ENCODE assay signal across 8 cellular contexts in the genomic region with DNA sequence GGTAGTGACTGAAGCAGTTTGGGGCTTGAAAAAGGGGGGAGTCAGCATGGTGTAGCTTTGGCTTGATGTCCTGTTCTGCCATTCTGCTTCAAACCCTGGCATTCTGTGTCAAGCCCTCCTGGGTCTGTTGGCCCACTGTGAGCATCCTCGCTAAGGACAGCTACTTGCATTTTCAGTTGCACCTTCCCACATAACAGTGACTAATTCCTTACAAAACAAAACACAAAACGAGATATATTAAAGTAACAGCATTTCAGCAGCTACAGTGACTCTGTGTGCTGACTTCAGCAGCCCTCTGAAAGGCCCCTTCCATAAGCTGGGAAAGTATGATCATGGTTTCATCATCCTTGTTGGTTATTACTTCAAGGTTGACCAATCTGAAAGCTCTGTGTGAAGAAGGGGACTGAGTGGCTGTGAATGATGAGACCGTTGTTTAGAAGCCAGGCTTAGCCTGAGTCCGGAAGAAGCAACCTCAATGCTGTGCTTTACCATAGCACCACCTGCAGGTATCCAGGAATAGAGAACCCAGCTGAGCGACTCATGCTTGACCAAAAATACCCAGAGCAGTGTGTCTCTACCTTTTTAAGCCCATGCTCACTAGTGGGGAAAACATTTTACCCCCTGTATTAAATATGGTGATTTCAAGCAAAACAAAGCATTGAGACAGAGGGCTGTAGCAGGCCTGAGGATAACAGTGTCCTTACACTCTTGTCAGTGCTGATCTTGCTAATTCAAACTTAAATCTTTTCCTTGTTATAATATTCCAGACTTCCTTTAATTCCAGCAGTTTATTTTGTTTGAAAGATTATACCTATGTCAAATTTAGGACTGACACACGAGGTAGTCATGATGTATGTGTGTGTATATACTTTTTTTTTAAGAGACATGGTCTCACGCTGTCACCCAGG. TPM values are rescaled to one million over a fixed set of nuclear protein-coding genes. Genes with fewer than 3 reads are reported as not detected.
DNase-seq lines count a peak whose midpoint lies in the region; ATAC-seq and TF ChIP-seq lines count a peak whose summit lies in the region.

No MANE protein-coding gene starts in this region.

- H3K36me3 Mint-ChIP-seq in CD4-positive, alpha-beta T cell (ENCODE audit: low read depth): no peaks in the 10 kb centered on the region
- H3K36me3 Mint-ChIP-seq in activated T-helper 1 cell treated with anti-CD3 and anti-CD28 coated beads, Interleukin-12 subunit alpha, Interleukin-12 subunit beta, Interleukin-2, Interleukin-4 antibody, amounts not matched to agents 30 ng/mL and 10 ng/mL and 1 ng/mL, durations not matched to agents 14 hours and 24 hours and 36 hours (ENCODE audit: low read depth): peaks cover 7% of the 10 kb centered on the region

- H3K18ac ChIP-seq in trophoblast cell (ENCODE audit: low read length): no peak overlapping the region

- H3K27ac Mint-ChIP-seq in CD4-positive, alpha-beta T cell: no peak overlapping the region
- peak overlapping the region; percentile 62 for H3K27ac Mint-ChIP-seq in activated T-helper 1 cell treated with anti-CD3 and anti-CD28 coated beads, Interleukin-12 subunit alpha, Interleukin-12 subunit beta, Interleukin-2, Interleukin-4 antibody, amounts not matched to agents 30 ng/mL and 10 ng/mL and 1 ng/mL, durations not matched to agents 14 hours and 24 hours and 36 hours

- ATAC-seq in CD4-positive, alpha-beta T cell (ENCODE audit: poor library complexity): peak; percentile 77
- ATAC-seq in GM18858 (IDR thresholded peaks at IDR 0.05; ENCODE audit: unreplicated experiment) (peak; percentile 96), HG02970 (IDR thresholded peaks at IDR 0.05; ENCODE audit: low FRiP score, unreplicated experiment) (peak; percentile 68)

- no peaks in the 10 kb centered on the region for H3K27me3 Mint-ChIP-seq in CD4-positive, alpha-beta T cell
- H3K27me3 Mint-ChIP-seq in activated T-helper 1 cell treated with anti-CD3 and anti-CD28 coated beads, Interleukin-12 subunit alpha, Interleukin-12 subunit beta, Interleukin-2, Interleukin-4 antibody, amounts not matched to agents 30 ng/mL and 10 ng/mL and 1 ng/mL, durations not matched to agents 14 hours and 24 hours and 36 hours (ENCODE audit: insufficient read depth): no peaks in the 10 kb centered on the region

- TF ChIP-seq CTCF in CD4-positive, alpha-beta T cell (IDR thresholded peaks at IDR 0.05): peak; percentile 35

- no peak overlapping the region for H3K9ac ChIP-seq in trophoblast cell (ENCODE audit: low read length)

- no peaks in the 10 kb centered on the region for H3K79me1 ChIP-seq in trophoblast cell (ENCODE audit: low read length)

- H3K27ac ChIP-seq in CD4-positive, alpha-beta T cell (ENCODE audit: low read depth, low read length): no peak overlapping the region
- H3K27ac ChIP-seq in trophoblast cell (ENCODE audit: low read depth, low read length): no peak overlapping the region

- H4K91ac ChIP-seq in trophoblast cell (ENCODE audit: low read depth, low read length): no peak overlapping the region

- H3K4me2 ChIP-seq in trophoblast cell (ENCODE audit: low read length): no peak overlapping the region

- H3K23ac ChIP-seq in trophoblast cell (ENCODE audit: low read length): no peak overlapping the region

- WGBS in trophoblast cell (ENCODE audit: extremely low coverage, insufficient coverage, insufficient read length): no CpG with 5 or more reads among the region's 7 CpGs

- H3K4me1 ChIP-seq in trophoblast cell (ENCODE audit: control insufficient read depth in 1 of 2, insufficient read depth in 2 of 2, low read length in 2 of 2): no peaks in the 10 kb centered on the region

- H3K4ac ChIP-seq in trophoblast cell (ENCODE audit: low read depth, low read length): no peak overlapping the region

- H3K4me3 Mint-ChIP-seq in CD4-positive, alpha-beta T cell: no peak overlapping the region
- H3K4me3 Mint-ChIP-seq in activated T-helper 1 cell treated with anti-CD3 and anti-CD28 coated beads, Interleukin-12 subunit alpha, Interleukin-12 subunit beta, Interleukin-2, Interleukin-4 antibody, amounts not matched to agents 30 ng/mL and 10 ng/mL and 1 ng/mL, durations not matched to agents 14 hours and 24 hours and 36 hours: peak overlapping the region; percentile 10

- no peak overlapping the region for H3K14ac ChIP-seq in trophoblast cell (ENCODE audit: low read length)

- no peak overlapping the region for H2BK120ac ChIP-seq in trophoblast cell (ENCODE audit: insufficient read depth, low read length, poor library complexity)

- H3K9me3 ChIP-seq in CD4-positive, alpha-beta T cell (ENCODE audit: control insufficient read depth, low read length): no peaks in the 10 kb centered on the region
- no peaks in the 10 kb centered on the region for H3K9me3 ChIP-seq in trophoblast cell (ENCODE audit: insufficient read depth, low read depth, low read length)

- peaks cover 4% of the 10 kb centered on the region for H3K4me1 Mint-ChIP-seq in CD4-positive, alpha-beta T cell (ENCODE audit: low read depth)
- H3K4me1 Mint-ChIP-seq in activated T-helper 1 cell treated with anti-CD3 and anti-CD28 coated beads, Interleukin-12 subunit alpha, Interleukin-12 subunit beta, Interleukin-2, Interleukin-4 antibody, amounts not matched to agents 30 ng/mL and 10 ng/mL and 1 ng/mL, durations not matched to agents 14 hours and 24 hours and 36 hours (ENCODE audit: low read depth): peaks cover 44% of the 10 kb centered on the region

- no peak overlapping the region for H3K4me3 ChIP-seq in trophoblast cell (ENCODE audit: low read depth, low read length)

- H3K9me3 Mint-ChIP-seq in CD4-positive, alpha-beta T cell: no peaks in the 10 kb centered on the region
- no peaks in the 10 kb centered on the region for H3K9me3 Mint-ChIP-seq in activated T-helper 1 cell treated with anti-CD3 and anti-CD28 coated beads, Interleukin-12 subunit alpha, Interleukin-12 subunit beta, Interleukin-2, Interleukin-4 antibody, amounts not matched to agents 30 ng/mL and 10 ng/mL and 1 ng/mL, durations not matched to agents 14 hours and 24 hours and 36 hours

- H2AFZ ChIP-seq in trophoblast cell (ENCODE audit: insufficient read depth, low read length, poor library complexity): no peak overlapping the region

- H2BK12ac ChIP-seq in trophoblast cell (ENCODE audit: low read length): no peak overlapping the region

- POLR2A ChIA-PET in CD4-positive, alpha-beta T cell (lab: Charles Lee): interaction anchor here (2.9 kb wide), 1 partner anchor 171 kb away, joined by 13 read pairs; a partner anchor contains a TSS

- no peak overlapping the region for H2BK5ac ChIP-seq in trophoblast cell (ENCODE audit: low read depth, low read length, poor library complexity)

- intact Hi-C loops in CD4-positive, alpha-beta T cell (cut with DNase I, micrococcal nuclease): loop anchor here (1.0 to 5.0 kb wide), 3 partner anchors 171 to 433 kb away; a partner anchor contains a TSS
- intact Hi-C loops in activated T-helper 1 cell treated with anti-CD3 and anti-CD28 coated beads, Interleukin-12 subunit alpha, Interleukin-12 subunit beta, Interleukin-2, Interleukin-4 antibody, amounts not matched to agents 30 ng/mL and 10 ng/mL and 1 ng/mL, durations not matched to agents 14 hours and 24 hours and 36 hours (cut with micrococcal nuclease): loop anchor here (1.0 to 5.0 kb wide), 10 partner anchors 23 to 491 kb away; a partner anchor contains a TSS

- H2AK5ac ChIP-seq in trophoblast cell (ENCODE audit: low read length): no peak overlapping the region

- H4K8ac ChIP-seq in trophoblast cell (ENCODE audit: low read depth, low read length): no peak overlapping the region

- CTCF ChIA-PET in CD4-positive, alpha-beta T cell (lab: Charles Lee): interaction anchor here (1.4 to 2.3 kb wide), 3 partner anchors 12 to 435 kb away, joined by 4 to 22 read pairs (median 4); a partner anchor contains a TSS

- no peaks in the 10 kb centered on the region for H3K36me3 ChIP-seq in trophoblast cell (ENCODE audit: control insufficient read depth in 1 of 2, insufficient read depth in 2 of 2, low read length in 2 of 2)

- DNase-seq in CD4-positive, alpha-beta T cell: peak in 6 of 10 experiments; percentile 1 to 13 (median 5)
- DNase-seq in NCI-H226: peak; percentile 4
- DNase-seq in activated T-helper 1 cell treated with anti-CD3 and anti-CD28 coated beads, Interleukin-12 subunit alpha, Interleukin-12 subunit beta, Interleukin-2, Interleukin-4 antibody, amounts not matched to agents 30 ng/mL and 10 ng/mL and 1 ng/mL, durations not matched to agents 14 hours and 24 hours and 36 hours (ENCODE audit: low spot score): peak; percentile 57
- peak; percentile 24 for DNase-seq in globus pallidus (ENCODE audit: low spot score)
- peak; percentile 23 to 70 for DNase-seq in trophoblast cell
- DNase-seq in NCI-H128 (lab: John Stamatoyannopoulos, UW; ENCODE audit: unreplicated experiment): no peak

- no peak overlapping the region for H4K12ac ChIP-seq in trophoblast cell (ENCODE audit: low read depth, low read length)

- no peaks in the 10 kb centered on the region for H3K27me3 ChIP-seq in CD4-positive, alpha-beta T cell (ENCODE audit: control insufficient read depth, insufficient read depth, low read length)
- no peaks in the 10 kb centered on the region for H3K27me3 ChIP-seq in trophoblast cell (ENCODE audit: insufficient read depth, low read length)

- no peaks in the 10 kb centered on the region for H3K79me2 ChIP-seq in trophoblast cell (ENCODE audit: control insufficient read depth, insufficient read depth, low read length, poor library complexity)

RNA-seq across cellular contexts. Expression of a gene that starts 42.6 kb away (rescaled TPM):
- not detected for total RNA-seq in CD4-positive, alpha-beta T cell
- 0.60 and 0.96 TPM in 2 replicates for total RNA-seq in activated T-helper 1 cell treated with anti-CD3 and anti-CD28 coated beads, Interleukin-12 subunit alpha, Interleukin-12 subunit beta, Interleukin-2, Interleukin-4 antibody, amounts not matched to agents 30 ng/mL and 10 ng/mL and 1 ng/mL, durations not matched to agents 14 hours and 24 hours and 36 hours
- 0.21 and 0.31 TPM in 2 replicates for polyA plus RNA-seq in trophoblast cell (2013)
